ENCODE assay signal across 8 cellular contexts in genomic region chr12:47963340-47964040, GRCh38. TPM values are rescaled to one million over a fixed set of nuclear protein-coding genes. Genes with fewer than 3 reads are reported as not detected.
DNase-seq lines count a peak whose midpoint lies in the region; ATAC-seq, FAIRE-seq and TF ChIP-seq lines count a peak whose summit lies in the region.

Gene TMEM106C (plus strand): TSS chr12:47963596. CDS start chr12:47964237, 641 bp downstream.

- H2AFZ ChIP-seq in mammary epithelial cell (ENCODE audit: low read depth, low read length): peak within 1 kb of the TSS; percentile 98

- peak within 1 kb of the TSS; percentile 16 for H3K9ac ChIP-seq in mammary epithelial cell (ENCODE audit: insufficient read depth, low read length)

- peaks cover 3% of the 10 kb centered on the region for H3K27me3 ChIP-seq in AG04450 (ENCODE audit: control insufficient read depth, insufficient read depth, low read length)
- no peaks in the 10 kb centered on the region for H3K27me3 ChIP-seq in mammary epithelial cell (ENCODE audit: insufficient read depth, low read length)
- no peaks in the 10 kb centered on the region for H3K27me3 ChIP-seq in small intestine (ENCODE audit: control insufficient read depth in 2 of 2, insufficient read depth in 2 of 2, low read length in 2 of 2)

- FAIRE-seq in small intestine (lab: Jason Lieb, UNC): no peak

- no peaks in the 10 kb centered on the region for H4K20me1 ChIP-seq in mammary epithelial cell (ENCODE audit: insufficient read depth, low read length)

- no TSS peak for BruUV-seq in mammary epithelial cell (replicated peaks; lab: Mats Ljungman, UMichigan)

- H3K9me3 ChIP-seq in AG04450 (ENCODE audit: control insufficient read depth, insufficient read depth, low read length): no peaks in the 10 kb centered on the region; the same call in 1 of the 2 replicates
- no peaks in the 10 kb centered on the region for H3K9me3 ChIP-seq in mammary epithelial cell (replicated peaks; ENCODE audit: insufficient read depth, low read length)
- no peaks in the 10 kb centered on the region for H3K9me3 ChIP-seq in small intestine (ENCODE audit: control insufficient read depth, low read depth)

- H3K4me1 ChIP-seq in mammary epithelial cell (ENCODE audit: insufficient read depth, low read length) (peaks cover 15% of the 10 kb centered on the region), small intestine (ENCODE audit: control insufficient read depth in 2 of 2, insufficient read depth in 1 of 2, low read depth in 1 of 2, low read length in 1 of 2) (peaks cover 0 to 4% of the 10 kb centered on the region in 2 donors)

- peaks cover 21% of the 10 kb centered on the region for H3K79me2 ChIP-seq in mammary epithelial cell (ENCODE audit: insufficient read depth, low read length)

- 2% methylated on average over 28 of the region's 59 CpGs for WGBS in mammary epithelial cell (ENCODE audit: low coverage, missing lambda C conversion rate)
- WGBS in small intestine, 3 donors: 0 to 1% (median 1%) methylated on average over 59 of the region's 59 CpGs

- peak within 1 kb of the TSS; percentile 97 for H3K4me2 ChIP-seq in mammary epithelial cell (ENCODE audit: insufficient read depth, low read depth, low read length)

- no peak within 1 kb of the TSS for H3K27ac ChIP-seq in AG04450 (ENCODE audit: low read depth, low read length)
- peak within 1 kb of the TSS; percentile 85 for H3K27ac ChIP-seq in VCaP
- H3K27ac ChIP-seq in mammary epithelial cell (ENCODE audit: insufficient read depth, low read depth, low read length): no peak within 1 kb of the TSS
- H3K27ac ChIP-seq in small intestine (ENCODE audit: low read depth in 1 of 2, low read length in 1 of 2): peak within 1 kb of the TSS; percentile 50 to 75

- dilution Hi-C loops in mammary epithelial cell (cut with HindIII; ENCODE audit: low sequenced_read_pairs): loop anchor here (5.0 to 25.0 kb wide), 3 partner anchors 76 to 199 kb away; partner anchors contain the start of gene ASB8

- POLR2A ChIA-PET in AG04450 (lab: Yijun Ruan, JAX): interaction anchor here (0.7 kb wide), 1 partner anchor 150 kb away, joined by 4 read pairs; no protein-coding TSS in a partner anchor

- CTCF ChIA-PET in AG04450 (lab: Charles Lee) (interaction anchor here (0.6 to 5.5 kb wide), 52 partner anchors 8 to 248 kb away, joined by 3 to 46 read pairs (median 4); partner anchors contain the start of gene VDR), mammary epithelial cell (lab: Charles Lee; ENCODE audit: low non-redundant PET) (interaction anchor here (0.7 to 1.0 kb wide), 2 partner anchors 17 to 59 kb away, joined by 4 to 7 read pairs; partner anchors contain the start of gene VDR)

- H3K4me3 ChIP-seq in AG04450 (ENCODE audit: low read depth, low read length) (peak within 1 kb of the TSS; percentile 87), mammary epithelial cell (replicated peaks in 1 of 3; ENCODE audit: insufficient read depth in 1 of 3, low read depth in 2 of 3, low read length in 3 of 3) (peak within 1 kb of the TSS; percentile 60 to 71 (median 70)), small intestine (ENCODE audit: low read depth in 1 of 2, low read length in 2 of 2) (peak within 1 kb of the TSS; percentile 75 to 95)

- in situ Hi-C loops in mammary epithelial cell (cut with MboI; ENCODE audit: low sequenced_read_pairs in 2 of 2): no loop called here

- intact Hi-C loops in mammary epithelial cell (cut with micrococcal nuclease): loop anchor here (1.0 to 5.0 kb wide), 5 partner anchors 14 to 224 kb away; no protein-coding TSS in a partner anchor

- TF ChIP-seq CTCF in AG04450 (IDR thresholded peaks at IDR 0.05; ENCODE audit: low read depth, low read length): peak; percentile 99
- peak; percentile 100 for TF ChIP-seq CTCF in VCaP (conservative IDR thresholded peaks at IDR 0.05)
- TF ChIP-seq CTCF in mammary epithelial cell (conservative IDR thresholded peaks at IDR 0.05 in 1 of 2, IDR thresholded peaks at IDR 0.05 in 1 of 2; ENCODE audit: extremely low read depth in 1 of 2, insufficient read depth in 1 of 2, low read depth in 1 of 2, low read length in 2 of 2): peak; percentile 84 to 100

- peaks cover 19% of the 10 kb centered on the region for H3K36me3 ChIP-seq in mammary epithelial cell (ENCODE audit: insufficient read depth, low read length)
- peaks cover 2 to 5% of the 10 kb centered on the region in 2 donors for H3K36me3 ChIP-seq in small intestine (ENCODE audit: control insufficient read depth in 2 of 2, insufficient read depth in 2 of 2, low read length in 2 of 2)

- peak; percentile 95 for ATAC-seq in GM18868 (IDR thresholded peaks at IDR 0.05; ENCODE audit: unreplicated experiment)
- ATAC-seq in HG03108 (IDR thresholded peaks at IDR 0.05; ENCODE audit: unreplicated experiment): peak; percentile 96

- DNase-seq in AG04450 (ENCODE audit: low read depth, low spot score): peak; percentile 74
- DNase-seq in NCI-H2171 treated with DMSO at 0.1 percent for 48 hours (lab: John Stamatoyannopoulos, UW): peak; percentile 94
- DNase-seq in mammary epithelial cell: peak; percentile 82
- peak; percentile 100 for DNase-seq in iPS-NIHi11 (ENCODE audit: low spot score)
- DNase-seq in small intestine: peak; percentile 93

RNA-seq across cellular contexts. Expression of gene TMEM106C, which starts in this region (rescaled TPM):
- polyA plus RNA-seq in AG04450 (2011; rRNA removed) (93.7 and 96.3 TPM in 2 replicates), mammary epithelial cell (231 TPM), small intestine (100 to 1,000 TPM; 140 to 211 (median 143) TPM)
- 66.1 and 66.9 TPM in 2 replicates for polyA minus RNA-seq in AG04450 (2011; rRNA and poly(A)+ RNA removed)
- 10 to 100 TPM; 82.5 to 90.2 TPM for total RNA-seq in mammary epithelial cell
- 220 TPM for polyA minus RNA-seq in mammary epithelial cell

Comparison
In these comparisons a context has a peak if more than half of its experiments do, and no peak if none do; other contexts are left out.
1. H3K27ac ChIP-seq: peak in VCaP (single experiment) and small intestine (2 of 2); none in AG04450 (single experiment) and mammary epithelial cell (single experiment).
2. Peak in every context shown above with its lines, with median percentiles within 50 percentile points of each other: DNase-seq, H3K4me3 ChIP-seq and CTCF ChIP-seq.